ENCODE assay signal across 9 cellular contexts in the genomic region with DNA sequence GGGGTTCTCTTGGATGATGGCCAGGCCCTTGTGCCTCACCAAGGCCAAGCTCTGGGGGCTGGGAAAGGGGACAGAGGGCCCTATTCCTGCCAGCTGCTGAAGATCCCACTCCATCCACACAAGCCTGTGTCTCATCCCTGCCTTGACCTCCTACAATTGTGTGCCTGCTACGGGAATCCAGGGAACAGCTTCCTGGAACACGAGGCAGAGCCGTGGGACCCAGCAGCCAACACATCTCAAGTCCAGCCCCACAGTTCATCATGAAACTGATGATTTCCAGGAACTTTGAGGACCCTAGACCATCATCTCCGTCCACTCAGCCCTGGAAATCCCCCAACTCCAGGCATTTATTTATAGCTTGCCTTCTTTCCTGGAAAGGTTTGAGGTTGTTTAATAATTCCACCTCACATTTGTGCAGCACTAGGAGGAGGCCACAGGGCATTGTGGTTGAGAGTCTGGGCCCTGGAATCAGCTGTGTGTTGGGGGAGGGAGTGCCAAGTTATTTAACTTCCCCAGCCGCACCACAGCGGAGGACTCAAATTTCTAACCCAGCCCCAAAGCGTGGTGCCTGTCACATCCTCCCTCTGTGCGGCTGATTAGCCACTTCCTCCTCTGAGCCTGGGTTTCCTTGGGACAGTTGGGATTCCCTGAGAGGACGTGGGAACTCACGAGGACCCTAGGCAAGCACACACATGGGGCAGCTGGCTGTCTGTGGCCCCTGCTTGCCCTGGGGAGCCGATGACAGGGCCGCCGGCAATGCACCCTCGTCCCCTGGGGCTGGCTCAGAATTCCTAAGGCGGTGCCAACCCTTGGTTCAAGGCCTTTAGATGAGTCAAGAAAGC. TPM values are rescaled to one million over a fixed set of nuclear protein-coding genes. Genes with fewer than 3 reads are reported as not detected.
DNase-seq lines count a peak whose midpoint lies in the region; ATAC-seq and TF ChIP-seq lines count a peak whose summit lies in the region.
"Had no signal": no experiment of that assay in that cellular context is flagged by ENCODE, and none has a peak within 500 bp of the region (broad histone marks: within the 10 kb centered on the region; RNA-seq: fewer than 3 reads in every experiment).

No MANE protein-coding gene starts in this region.

- intact Hi-C loops in body of pancreas (cut with DNase I): no loop called here

- H3K9me3 ChIP-seq in body of pancreas: no peaks in the 10 kb centered on the region

- 30 to 31% methylated on average over 11 to 15 of the region's 15 CpGs for WGBS in body of pancreas, 2 donors

- DNase-seq in DMS 273 (lab: John Stamatoyannopoulos, UW; ENCODE audit: unreplicated experiment): peak; percentile 64
- no peak for DNase-seq in DMS 273 treated with DMSO at 0.1 percent for 48 hours (lab: John Stamatoyannopoulos, UW)
- DNase-seq in NCI-H2107 treated with DMSO at 0.1 percent for 48 hours (lab: John Stamatoyannopoulos, UW; ENCODE audit: unreplicated experiment): peak; percentile 53
- DNase-seq in body of pancreas: peak; percentile 39 to 77 (median 56)
- peak; percentile 78 for DNase-seq in iPS-NIHi7 (ENCODE audit: extremely low spot score)
- no peak for DNase-seq in NCI-H446 treated with DMSO at 0.1 percent for 48 hours (lab: John Stamatoyannopoulos, UW)
- no peak for DNase-seq in SHP77 treated with DMSO at 0.1 percent for 48 hours (lab: John Stamatoyannopoulos, UW)

- H3K4me1 ChIP-seq in body of pancreas: peaks cover 24% of the 10 kb centered on the region

- H3K4me3 ChIP-seq in body of pancreas (no peak overlapping the region), skin epidermis (no peak overlapping the region)

- no peaks in the 10 kb centered on the region for H3K36me3 ChIP-seq in body of pancreas (replicated peaks in 1 of 2; ENCODE audit: insufficient read depth in 1 of 2, low read depth in 2 of 2)

- peak overlapping the region; percentile 53 to 78 (median 60) for H3K27ac ChIP-seq in body of pancreas
- H3K27ac ChIP-seq in skin epidermis: peak overlapping the region in 19 of 21 experiments; percentile 7 to 77 (median 49)
- H3K27ac ChIP-seq: 22Rv1 had no signal

- no peak for TF ChIP-seq CTCF in body of pancreas (IDR thresholded peaks at IDR 0.05)

- H3K27me3 ChIP-seq in body of pancreas: no peaks in the 10 kb centered on the region

- peak; percentile 80 for ATAC-seq in body of pancreas

- no peak for TF ChIP-seq POLR2A in body of pancreas (IDR thresholded peaks at IDR 0.05)

RNA-seq across cellular contexts. Expression of gene GGTA1, which starts 58.2 kb away (rescaled TPM):
- 1 to 10 TPM; 2.3 to 2.6 TPM for total RNA-seq in body of pancreas

Comparison
In these comparisons a context has a peak if more than half of its experiments do, and no peak if none do; other contexts are left out.
1. DNase-seq: peak in DMS 273 (single experiment), NCI-H2107 treated with DMSO at 0.1 percent for 48 hours (single experiment), body of pancreas (4 of 4) and iPS-NIHi7 (single experiment); none in DMS 273 treated with DMSO at 0.1 percent for 48 hours (single experiment), NCI-H446 treated with DMSO at 0.1 percent for 48 hours (single experiment) and SHP77 treated with DMSO at 0.1 percent for 48 hours (single experiment).